1 cellular context compared by ENCODE assay signal in the genomic region with DNA sequence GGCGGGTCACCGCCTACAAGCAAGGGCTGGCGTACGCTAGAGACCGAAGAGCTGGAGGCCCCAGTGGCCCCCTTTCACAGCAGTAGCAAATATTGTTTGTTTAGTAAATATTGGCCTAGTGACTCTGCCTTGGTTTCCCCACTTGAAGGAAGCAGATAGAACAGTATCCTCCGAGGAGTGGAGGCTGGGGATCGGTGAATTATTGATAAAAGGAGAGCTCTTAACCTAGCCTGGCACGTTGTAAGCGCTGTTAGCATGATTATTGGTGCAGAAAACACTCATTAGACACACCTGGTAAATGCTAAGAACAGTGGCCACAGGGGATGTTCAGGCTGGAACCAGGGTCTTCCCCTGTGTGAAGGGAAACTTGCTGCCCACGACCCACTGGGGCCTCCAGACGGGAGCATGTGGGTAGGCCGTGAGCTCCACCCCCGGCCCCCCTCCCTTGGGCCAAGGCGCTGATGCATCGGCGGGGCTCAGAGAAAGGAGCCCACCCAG.
TF ChIP-seq lines count a peak whose summit lies in the region.

No MANE protein-coding gene starts in this region.

TF ChIP-seq in GM23338, 12 proteins besides CTCF, POLR2A, EP300 and RAD21 (continued from another document):
- TF ChIP-seq, protein P1, sequence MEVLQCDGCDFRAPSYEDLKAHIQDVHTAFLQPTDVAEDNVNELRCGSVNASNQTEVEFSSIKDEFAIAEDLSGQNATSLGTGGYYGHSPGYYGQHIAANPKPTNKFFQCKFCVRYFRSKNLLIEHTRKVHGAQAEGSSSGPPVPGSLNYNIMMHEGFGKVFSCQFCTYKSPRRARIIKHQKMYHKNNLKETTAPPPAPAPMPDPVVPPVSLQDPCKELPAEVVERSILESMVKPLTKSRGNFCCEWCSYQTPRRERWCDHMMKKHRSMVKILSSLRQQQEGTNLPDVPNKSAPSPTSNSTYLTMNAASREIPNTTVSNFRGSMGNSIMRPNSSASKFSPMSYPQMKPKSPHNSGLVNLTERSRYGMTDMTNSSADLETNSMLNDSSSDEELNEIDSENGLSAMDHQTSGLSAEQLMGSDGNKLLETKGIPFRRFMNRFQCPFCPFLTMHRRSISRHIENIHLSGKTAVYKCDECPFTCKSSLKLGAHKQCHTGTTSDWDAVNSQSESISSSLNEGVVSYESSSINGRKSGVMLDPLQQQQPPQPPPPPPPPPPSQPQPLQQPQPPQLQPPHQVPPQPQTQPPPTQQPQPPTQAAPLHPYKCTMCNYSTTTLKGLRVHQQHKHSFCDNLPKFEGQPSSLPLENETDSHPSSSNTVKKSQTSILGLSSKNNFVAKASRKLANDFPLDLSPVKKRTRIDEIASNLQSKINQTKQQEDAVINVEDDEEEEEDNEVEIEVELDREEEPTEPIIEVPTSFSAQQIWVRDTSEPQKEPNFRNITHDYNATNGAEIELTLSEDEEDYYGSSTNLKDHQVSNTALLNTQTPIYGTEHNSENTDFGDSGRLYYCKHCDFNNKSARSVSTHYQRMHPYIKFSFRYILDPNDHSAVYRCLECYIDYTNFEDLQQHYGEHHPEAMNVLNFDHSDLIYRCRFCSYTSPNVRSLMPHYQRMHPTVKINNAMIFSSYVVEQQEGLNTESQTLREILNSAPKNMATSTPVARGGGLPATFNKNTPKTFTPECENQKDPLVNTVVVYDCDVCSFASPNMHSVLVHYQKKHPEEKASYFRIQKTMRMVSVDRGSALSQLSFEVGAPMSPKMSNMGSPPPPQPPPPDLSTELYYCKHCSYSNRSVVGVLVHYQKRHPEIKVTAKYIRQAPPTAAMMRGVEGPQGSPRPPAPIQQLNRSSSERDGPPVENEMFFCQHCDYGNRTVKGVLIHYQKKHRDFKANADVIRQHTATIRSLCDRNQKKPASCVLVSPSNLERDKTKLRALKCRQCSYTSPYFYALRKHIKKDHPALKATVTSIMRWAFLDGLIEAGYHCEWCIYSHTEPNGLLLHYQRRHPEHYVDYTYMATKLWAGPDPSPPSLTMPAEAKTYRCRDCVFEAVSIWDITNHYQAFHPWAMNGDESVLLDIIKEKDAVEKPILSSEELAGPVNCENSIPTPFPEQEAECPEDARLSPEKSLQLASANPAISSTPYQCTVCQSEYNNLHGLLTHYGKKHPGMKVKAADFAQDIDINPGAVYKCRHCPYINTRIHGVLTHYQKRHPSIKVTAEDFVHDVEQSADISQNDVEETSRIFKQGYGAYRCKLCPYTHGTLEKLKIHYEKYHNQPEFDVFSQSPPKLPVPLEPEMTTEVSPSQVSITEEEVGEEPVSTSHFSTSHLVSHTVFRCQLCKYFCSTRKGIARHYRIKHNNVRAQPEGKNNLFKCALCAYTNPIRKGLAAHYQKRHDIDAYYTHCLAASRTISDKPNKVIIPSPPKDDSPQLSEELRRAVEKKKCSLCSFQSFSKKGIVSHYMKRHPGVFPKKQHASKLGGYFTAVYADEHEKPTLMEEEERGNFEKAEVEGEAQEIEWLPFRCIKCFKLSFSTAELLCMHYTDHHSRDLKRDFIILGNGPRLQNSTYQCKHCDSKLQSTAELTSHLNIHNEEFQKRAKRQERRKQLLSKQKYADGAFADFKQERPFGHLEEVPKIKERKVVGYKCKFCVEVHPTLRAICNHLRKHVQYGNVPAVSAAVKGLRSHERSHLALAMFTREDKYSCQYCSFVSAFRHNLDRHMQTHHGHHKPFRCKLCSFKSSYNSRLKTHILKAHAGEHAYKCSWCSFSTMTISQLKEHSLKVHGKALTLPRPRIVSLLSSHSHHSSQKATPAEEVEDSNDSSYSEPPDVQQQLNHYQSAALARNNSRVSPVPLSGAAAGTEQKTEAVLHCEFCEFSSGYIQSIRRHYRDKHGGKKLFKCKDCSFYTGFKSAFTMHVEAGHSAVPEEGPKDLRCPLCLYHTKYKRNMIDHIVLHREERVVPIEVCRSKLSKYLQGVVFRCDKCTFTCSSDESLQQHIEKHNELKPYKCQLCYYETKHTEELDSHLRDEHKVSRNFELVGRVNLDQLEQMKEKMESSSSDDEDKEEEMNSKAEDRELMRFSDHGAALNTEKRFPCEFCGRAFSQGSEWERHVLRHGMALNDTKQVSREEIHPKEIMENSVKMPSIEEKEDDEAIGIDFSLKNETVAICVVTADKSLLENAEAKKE (CRISPR knock-in tag; IDR thresholded peaks at IDR 0.05): no peak
- TF ChIP-seq, protein P2, sequence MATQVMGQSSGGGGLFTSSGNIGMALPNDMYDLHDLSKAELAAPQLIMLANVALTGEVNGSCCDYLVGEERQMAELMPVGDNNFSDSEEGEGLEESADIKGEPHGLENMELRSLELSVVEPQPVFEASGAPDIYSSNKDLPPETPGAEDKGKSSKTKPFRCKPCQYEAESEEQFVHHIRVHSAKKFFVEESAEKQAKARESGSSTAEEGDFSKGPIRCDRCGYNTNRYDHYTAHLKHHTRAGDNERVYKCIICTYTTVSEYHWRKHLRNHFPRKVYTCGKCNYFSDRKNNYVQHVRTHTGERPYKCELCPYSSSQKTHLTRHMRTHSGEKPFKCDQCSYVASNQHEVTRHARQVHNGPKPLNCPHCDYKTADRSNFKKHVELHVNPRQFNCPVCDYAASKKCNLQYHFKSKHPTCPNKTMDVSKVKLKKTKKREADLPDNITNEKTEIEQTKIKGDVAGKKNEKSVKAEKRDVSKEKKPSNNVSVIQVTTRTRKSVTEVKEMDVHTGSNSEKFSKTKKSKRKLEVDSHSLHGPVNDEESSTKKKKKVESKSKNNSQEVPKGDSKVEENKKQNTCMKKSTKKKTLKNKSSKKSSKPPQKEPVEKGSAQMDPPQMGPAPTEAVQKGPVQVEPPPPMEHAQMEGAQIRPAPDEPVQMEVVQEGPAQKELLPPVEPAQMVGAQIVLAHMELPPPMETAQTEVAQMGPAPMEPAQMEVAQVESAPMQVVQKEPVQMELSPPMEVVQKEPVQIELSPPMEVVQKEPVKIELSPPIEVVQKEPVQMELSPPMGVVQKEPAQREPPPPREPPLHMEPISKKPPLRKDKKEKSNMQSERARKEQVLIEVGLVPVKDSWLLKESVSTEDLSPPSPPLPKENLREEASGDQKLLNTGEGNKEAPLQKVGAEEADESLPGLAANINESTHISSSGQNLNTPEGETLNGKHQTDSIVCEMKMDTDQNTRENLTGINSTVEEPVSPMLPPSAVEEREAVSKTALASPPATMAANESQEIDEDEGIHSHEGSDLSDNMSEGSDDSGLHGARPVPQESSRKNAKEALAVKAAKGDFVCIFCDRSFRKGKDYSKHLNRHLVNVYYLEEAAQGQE (IDR thresholded peaks at IDR 0.05; ENCODE audit: unreplicated experiment): no peak
- TF ChIP-seq JUNB (IDR thresholded peaks at IDR 0.05; ENCODE audit: unreplicated experiment) (no peak), CREB1 (CRISPR knock-in tag; IDR thresholded peaks at IDR 0.05; ENCODE audit: low read depth) (no peak)
- TF ChIP-seq, protein P3, sequence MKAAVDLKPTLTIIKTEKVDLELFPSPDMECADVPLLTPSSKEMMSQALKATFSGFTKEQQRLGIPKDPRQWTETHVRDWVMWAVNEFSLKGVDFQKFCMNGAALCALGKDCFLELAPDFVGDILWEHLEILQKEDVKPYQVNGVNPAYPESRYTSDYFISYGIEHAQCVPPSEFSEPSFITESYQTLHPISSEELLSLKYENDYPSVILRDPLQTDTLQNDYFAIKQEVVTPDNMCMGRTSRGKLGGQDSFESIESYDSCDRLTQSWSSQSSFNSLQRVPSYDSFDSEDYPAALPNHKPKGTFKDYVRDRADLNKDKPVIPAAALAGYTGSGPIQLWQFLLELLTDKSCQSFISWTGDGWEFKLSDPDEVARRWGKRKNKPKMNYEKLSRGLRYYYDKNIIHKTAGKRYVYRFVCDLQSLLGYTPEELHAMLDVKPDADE (IDR thresholded peaks at IDR 0.05): no peak
TF ChIP-seq in GM23338: peak in this region for 0.
